ENCODE assay signal across 28 cellular contexts in the genomic region with DNA sequence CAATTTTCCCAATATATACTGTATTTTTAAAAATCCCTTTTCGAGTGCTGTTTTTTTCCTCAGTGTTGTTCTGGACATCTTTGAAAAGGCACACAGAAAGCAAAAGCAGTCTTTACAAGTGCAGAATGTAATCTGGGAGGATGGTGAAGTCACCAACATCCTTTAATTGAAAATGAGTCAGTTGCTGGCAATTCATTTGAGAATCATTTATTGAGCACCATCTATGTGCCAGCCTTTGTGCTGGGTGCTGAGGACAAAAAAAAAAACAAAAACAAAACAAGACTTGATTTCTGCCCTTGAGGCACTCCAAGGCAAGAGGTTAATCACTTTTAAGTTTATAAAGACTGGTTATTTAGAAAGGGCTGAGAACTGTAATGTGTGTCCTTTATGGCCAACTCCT.
"Had no signal": no experiment of that assay in that cellular context is flagged by ENCODE, and none has a peak within 500 bp of the region (broad histone marks: within the 10 kb centered on the region; RNA-seq: fewer than 3 reads in every experiment).

No MANE protein-coding gene starts in this region.

- H3K27me3 ChIP-seq: brain microvascular endothelial cell, MG63, SJCRH30 had no signal

- H3K36me3 ChIP-seq: brain microvascular endothelial cell, MG63, SJCRH30 had no signal

- H3K27me3 Mint-ChIP-seq: activated CD4-positive, alpha-beta memory T cell treated with anti-CD3 and anti-CD28 coated beads for 36 hours; activated CD4-positive, alpha-beta T cell treated with anti-CD3 and anti-CD28 coated beads, Interleukin-2, amount 10 ng/mL, durations not matched to agents 7 days and 5 days; activated naive CD8-positive, alpha-beta T cell treated with anti-CD3 and anti-CD28 coated beads, Interleukin-2, amount 50 U/mL, for 24 hours had no signal

- H3K4me1 Mint-ChIP-seq: activated CD4-positive, alpha-beta T cell treated with anti-CD3 and anti-CD28 coated beads, Interleukin-2, amount 10 ng/mL, durations not matched to agents 7 days and 5 days; activated naive CD4-positive, alpha-beta T cell treated with anti-CD3 and anti-CD28 coated beads, Interleukin-2, amount 10 ng/mL, durations not matched to agents 7 days and 5 days had no signal

- ATAC-seq: activated naive CD8-positive, alpha-beta T cell treated with anti-CD3 and anti-CD28 coated beads, Interleukin-2, amount 50 U/mL, for 24 hours; Panc1 had no signal

- DNase-seq: activated CD4-positive, alpha-beta memory T cell treated with anti-CD3 and anti-CD28 coated beads for 36 hours; activated CD4-positive, alpha-beta T cell treated with anti-CD3 and anti-CD28 coated beads, Interleukin-2, amount 10 ng/mL, durations not matched to agents 7 days and 5 days; activated CD8-positive, alpha-beta memory T cell treated with anti-CD3 and anti-CD28 coated beads, Interleukin-2, amount 50 U/mL, for 4 hours; activated effector memory CD4-positive, alpha-beta T cell treated with Interleukin-2 at 50 U/mL for 16 hours; activated naive CD4-positive, alpha-beta T cell treated with anti-CD3 and anti-CD28 coated beads, Interleukin-2, amount 10 ng/mL, durations not matched to agents 7 days and 5 days; activated naive CD8-positive, alpha-beta T cell treated with anti-CD3 and anti-CD28 coated beads, Interleukin-2, amount 50 U/mL, for 24 hours; anterior cingulate cortex; brain microvascular endothelial cell; central memory CD4-positive, alpha-beta T cell; Kasumi-1; KG1; MG63; NCI-H1048; NCI-H1105 treated with DMSO at 0.1 percent for 48 hours; NCI-H1436; NCI-H1694; NCI-H1930; NCI-H2081 treated with DMSO at 0.1 percent for 48 hours; NCI-H226; NCI-H446 treated with DMSO at 0.1 percent for 48 hours; NCI-H524 treated with DMSO at 0.1 percent for 48 hours; SHP77; SJCRH30; T1000 had no signal

- H3K4me1 ChIP-seq: SJCRH30 had no signal

- H3K4me3 ChIP-seq: MG63, SJCRH30, SK-N-MC had no signal

- H3K36me3 Mint-ChIP-seq: activated CD4-positive, alpha-beta memory T cell treated with anti-CD3 and anti-CD28 coated beads for 36 hours; activated naive CD4-positive, alpha-beta T cell treated with anti-CD3 and anti-CD28 coated beads, Interleukin-2, amount 10 ng/mL, durations not matched to agents 7 days and 5 days; activated naive CD8-positive, alpha-beta T cell had no signal

- H3K9me3 ChIP-seq: MG63, SJCRH30 had no signal

- H3K9me3 Mint-ChIP-seq: activated CD4-positive, alpha-beta T cell treated with anti-CD3 and anti-CD28 coated beads, Interleukin-2, amount 10 ng/mL, durations not matched to agents 7 days and 5 days; activated naive CD8-positive, alpha-beta T cell treated with anti-CD3 and anti-CD28 coated beads, Interleukin-2, amount 50 U/mL, for 24 hours; activated T-helper 1 cell treated with anti-CD3 and anti-CD28 coated beads, Interleukin-12 subunit alpha, Interleukin-12 subunit beta, Interleukin-2, Interleukin-4 antibody, amounts not matched to agents 30 ng/mL and 10 ng/mL and 1 ng/mL, durations not matched to agents 14 hours and 24 hours and 36 hours had no signal

- H3K27ac Mint-ChIP-seq: activated CD4-positive, alpha-beta memory T cell treated with anti-CD3 and anti-CD28 coated beads for 36 hours; activated CD4-positive, alpha-beta T cell treated with anti-CD3 and anti-CD28 coated beads, Interleukin-2, amount 10 ng/mL, durations not matched to agents 7 days and 5 days; activated naive CD4-positive, alpha-beta T cell treated with anti-CD3 and anti-CD28 coated beads, Interleukin-2, amount 10 ng/mL, durations not matched to agents 7 days and 5 days; activated naive CD8-positive, alpha-beta T cell; activated naive CD8-positive, alpha-beta T cell treated with anti-CD3 and anti-CD28 coated beads, Interleukin-2, amount 50 U/mL, for 24 hours; activated T-helper 1 cell treated with anti-CD3 and anti-CD28 coated beads, Interleukin-12 subunit alpha, Interleukin-12 subunit beta, Interleukin-2, Interleukin-4 antibody, amounts not matched to agents 30 ng/mL and 10 ng/mL and 1 ng/mL, durations not matched to agents 14 hours and 24 hours and 36 hours had no signal

- H3K27ac ChIP-seq: brain microvascular endothelial cell, SJCRH30, SK-N-MC had no signal

- H3K4me3 Mint-ChIP-seq: activated CD4-positive, alpha-beta memory T cell treated with anti-CD3 and anti-CD28 coated beads for 36 hours; activated CD4-positive, alpha-beta T cell treated with anti-CD3 and anti-CD28 coated beads, Interleukin-2, amount 10 ng/mL, durations not matched to agents 7 days and 5 days; activated naive CD4-positive, alpha-beta T cell treated with anti-CD3 and anti-CD28 coated beads, Interleukin-2, amount 10 ng/mL, durations not matched to agents 7 days and 5 days; activated naive CD8-positive, alpha-beta T cell; activated naive CD8-positive, alpha-beta T cell treated with anti-CD3 and anti-CD28 coated beads, Interleukin-2, amount 50 U/mL, for 24 hours; activated T-helper 1 cell treated with anti-CD3 and anti-CD28 coated beads, Interleukin-12 subunit alpha, Interleukin-12 subunit beta, Interleukin-2, Interleukin-4 antibody, amounts not matched to agents 30 ng/mL and 10 ng/mL and 1 ng/mL, durations not matched to agents 14 hours and 24 hours and 36 hours had no signal
